1 cellular context compared by ENCODE assay signal in the genomic region with DNA sequence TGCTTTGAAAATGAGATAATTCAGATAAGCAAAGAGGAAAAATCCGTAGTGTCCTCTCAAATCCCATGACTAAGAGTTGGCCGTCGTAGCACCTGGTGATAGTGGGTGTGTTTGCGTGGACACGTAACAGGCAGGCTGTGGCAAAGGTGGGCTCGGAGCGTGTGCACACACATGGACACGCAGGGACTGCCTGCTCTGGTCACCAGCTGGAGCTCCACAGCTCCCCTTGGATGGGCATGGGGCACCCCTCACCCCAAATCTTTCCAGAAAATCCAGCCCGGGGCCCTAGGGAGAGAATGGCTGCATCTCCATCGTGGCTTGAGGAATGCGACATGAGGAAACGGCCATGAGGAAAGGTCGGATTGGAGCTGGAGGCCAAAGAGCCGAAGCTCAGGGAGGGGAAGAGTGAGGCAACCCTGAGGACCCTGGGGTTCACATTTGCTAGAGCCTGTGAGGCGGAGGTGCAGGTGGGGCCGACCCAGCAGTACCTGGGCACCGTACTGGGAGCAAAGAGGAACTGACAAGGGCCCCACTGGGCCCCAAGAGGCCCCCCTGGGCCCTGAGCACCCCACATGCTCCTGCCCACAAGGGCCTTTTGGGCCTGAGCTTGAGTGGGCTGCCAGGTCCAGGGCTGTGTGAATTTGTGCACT.
TF ChIP-seq lines count a peak whose summit lies in the region.

No MANE protein-coding gene starts in this region.

TF ChIP-seq in H1, 55 proteins besides CTCF, POLR2A, EP300 and RAD21:
- TF ChIP-seq TEAD4 (IDR thresholded peaks at IDR 0.05; ENCODE audit: low read depth, low read length) (no peak), JUN (IDR thresholded peaks at IDR 0.05; ENCODE audit: low read depth, low read length) (no peak), GTF2F1 (IDR thresholded peaks at IDR 0.05; ENCODE audit: borderline replicate concordance, low read depth, low read length) (no peak), BRCA1 (IDR thresholded peaks at IDR 0.05; ENCODE audit: low read depth, low read length) (no peak), HDAC2 (IDR thresholded peaks at IDR 0.05; ENCODE audit: borderline replicate concordance in 1 of 2, low read depth in 2 of 2, low read length in 2 of 2) (no peak), NANOG (IDR thresholded peaks at IDR 0.05; ENCODE audit: insufficient read depth, low read depth, low read length, poor library complexity, severe bottlenecking) (no peak), ASH2L (IDR thresholded peaks at IDR 0.05; ENCODE audit: low read length) (no peak), SRF (IDR thresholded peaks at IDR 0.05; ENCODE audit: low read depth, low read length) (no peak), SIX5 (IDR thresholded peaks at IDR 0.05; ENCODE audit: low read depth, low read length) (no peak), PHF8 (conservative IDR thresholded peaks at IDR 0.05; ENCODE audit: low read depth, low read length) (no peak), EZH2 (IDR thresholded peaks at IDR 0.05; ENCODE audit: low read depth, low read length, severe bottlenecking) (no peak), CREB1 (IDR thresholded peaks at IDR 0.05) (no peak), CBX5 (IDR thresholded peaks at IDR 0.05; ENCODE audit: low read depth, low read length) (no peak), TAF7 (optimal IDR thresholded peaks at IDR 0.05; ENCODE audit: borderline replicate concordance, low read depth, low read length) (no peak)
- TF ChIP-seq, protein P1, sequence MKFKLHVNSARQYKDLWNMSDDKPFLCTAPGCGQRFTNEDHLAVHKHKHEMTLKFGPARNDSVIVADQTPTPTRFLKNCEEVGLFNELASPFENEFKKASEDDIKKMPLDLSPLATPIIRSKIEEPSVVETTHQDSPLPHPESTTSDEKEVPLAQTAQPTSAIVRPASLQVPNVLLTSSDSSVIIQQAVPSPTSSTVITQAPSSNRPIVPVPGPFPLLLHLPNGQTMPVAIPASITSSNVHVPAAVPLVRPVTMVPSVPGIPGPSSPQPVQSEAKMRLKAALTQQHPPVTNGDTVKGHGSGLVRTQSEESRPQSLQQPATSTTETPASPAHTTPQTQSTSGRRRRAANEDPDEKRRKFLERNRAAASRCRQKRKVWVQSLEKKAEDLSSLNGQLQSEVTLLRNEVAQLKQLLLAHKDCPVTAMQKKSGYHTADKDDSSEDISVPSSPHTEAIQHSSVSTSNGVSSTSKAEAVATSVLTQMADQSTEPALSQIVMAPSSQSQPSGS (IDR thresholded peaks at IDR 0.05; ENCODE audit: low read length), result no peak
